16 cellular contexts compared by ENCODE assay signal in the genomic region with DNA sequence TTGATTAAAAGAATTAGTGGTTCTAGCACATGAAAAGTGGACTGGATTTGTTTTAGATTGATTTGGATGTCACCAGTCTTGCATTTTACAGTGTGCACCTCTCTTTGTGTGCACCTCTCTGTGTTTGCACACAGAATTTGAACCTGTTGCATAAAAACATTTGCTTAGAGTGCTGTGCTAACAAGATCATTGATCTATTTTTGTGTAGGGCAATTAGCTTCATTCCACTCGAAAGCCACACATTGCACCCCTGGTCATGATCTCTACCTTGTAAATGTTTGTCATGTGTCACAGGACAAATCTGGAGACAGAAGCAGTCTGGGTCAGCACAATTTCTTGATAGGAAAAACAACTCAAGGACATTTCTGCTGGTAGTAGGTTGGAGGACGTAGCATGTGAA.
"Had no signal": no experiment of that assay in that cellular context is flagged by ENCODE, and none has a peak within 500 bp of the region (broad histone marks: within the 10 kb centered on the region; RNA-seq: fewer than 3 reads in every experiment).

No MANE protein-coding gene starts in this region.

- ATAC-seq: gastroesophageal sphincter, left cardiac atrium, left ventricle myocardium superior had no signal

- H3K36me3 ChIP-seq: esophagus squamous epithelium, gastroesophageal sphincter, sigmoid colon, stomach, thoracic aorta, transverse colon had no signal

- H3K27ac ChIP-seq: esophagus squamous epithelium, gastroesophageal sphincter, sigmoid colon, skin epidermis, stomach, thoracic aorta, transverse colon had no signal

- H3K4me1 ChIP-seq: esophagus squamous epithelium, gastroesophageal sphincter, sigmoid colon, stomach, transverse colon had no signal

- H3K4me3 ChIP-seq: esophagus squamous epithelium, gastroesophageal sphincter, sigmoid colon, skin epidermis, stomach, thoracic aorta, transverse colon had no signal

- DNase-seq: esophagus squamous epithelium; foreskin fibroblast; immature natural killer cell; left cardiac atrium; left ventricle myocardium superior; mesendoderm; naive B cell; sigmoid colon; stimulated activated CD4-positive, alpha-beta T cell treated with anti-CD3 and anti-CD28 coated beads, Interleukin-12 subunit alpha, Interleukin-12 subunit beta, amount 100 ng/mL, for 4 hours; stimulated activated naive CD4-positive, alpha-beta T cell; stomach; substantia nigra; transverse colon had no signal

- H3K27me3 ChIP-seq: esophagus squamous epithelium, gastroesophageal sphincter, sigmoid colon, stomach, transverse colon had no signal

- H3K9me3 ChIP-seq: esophagus squamous epithelium, gastroesophageal sphincter, sigmoid colon, stomach, thoracic aorta, transverse colon had no signal
